8 cellular contexts compared by ENCODE assay signal in genomic region chr16:425082-425718, GRCh38. TPM values are rescaled to one million over a fixed set of nuclear protein-coding genes. Genes with fewer than 3 reads are reported as not detected.
DNase-seq lines count a peak whose midpoint lies in the region; ATAC-seq lines count a peak whose summit lies in the region.

A gene with protein sequence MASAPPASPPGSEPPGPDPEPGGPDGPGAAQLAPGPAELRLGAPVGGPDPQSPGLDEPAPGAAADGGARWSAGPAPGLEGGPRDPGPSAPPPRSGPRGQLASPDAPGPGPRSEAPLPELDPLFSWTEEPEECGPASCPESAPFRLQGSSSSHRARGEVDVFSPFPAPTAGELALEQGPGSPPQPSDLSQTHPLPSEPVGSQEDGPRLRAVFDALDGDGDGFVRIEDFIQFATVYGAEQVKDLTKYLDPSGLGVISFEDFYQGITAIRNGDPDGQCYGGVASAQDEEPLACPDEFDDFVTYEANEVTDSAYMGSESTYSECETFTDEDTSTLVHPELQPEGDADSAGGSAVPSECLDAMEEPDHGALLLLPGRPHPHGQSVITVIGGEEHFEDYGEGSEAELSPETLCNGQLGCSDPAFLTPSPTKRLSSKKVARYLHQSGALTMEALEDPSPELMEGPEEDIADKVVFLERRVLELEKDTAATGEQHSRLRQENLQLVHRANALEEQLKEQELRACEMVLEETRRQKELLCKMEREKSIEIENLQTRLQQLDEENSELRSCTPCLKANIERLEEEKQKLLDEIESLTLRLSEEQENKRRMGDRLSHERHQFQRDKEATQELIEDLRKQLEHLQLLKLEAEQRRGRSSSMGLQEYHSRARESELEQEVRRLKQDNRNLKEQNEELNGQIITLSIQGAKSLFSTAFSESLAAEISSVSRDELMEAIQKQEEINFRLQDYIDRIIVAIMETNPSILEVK (plus strand): TSS chr16:425649. CDS start chr16:426007, 358 bp downstream.

- no CpG with 5 or more reads among the region's 77 CpGs for WGBS in mesendoderm (ENCODE audit: extremely low coverage, insufficient coverage, low lambda C conversion rate)

- H3K18ac ChIP-seq in mesendoderm (ENCODE audit: low read length), result peak within 1 kb of the TSS; percentile 92

- no peak within 1 kb of the TSS for H4K8ac ChIP-seq in mesendoderm (ENCODE audit: low read depth, low read length)

- H3K4me1 ChIP-seq in mesendoderm (ENCODE audit: control insufficient read depth, low read depth, low read length), result no peaks in the 10 kb centered on the region

- H3K9ac ChIP-seq in mesendoderm (ENCODE audit: low read length), result peak within 1 kb of the TSS; percentile 78

- peak within 1 kb of the TSS; percentile 88 for H3K56ac ChIP-seq in mesendoderm (ENCODE audit: low read length)

- H3K36me3 Mint-ChIP-seq in effector memory CD8-positive, alpha-beta T cell (ENCODE audit: insufficient read depth), result peaks cover 19% of the 10 kb centered on the region

- H4K5ac ChIP-seq in mesendoderm (ENCODE audit: low read length), result no peak within 1 kb of the TSS

- peak within 1 kb of the TSS; percentile 75 for H3K4ac ChIP-seq in mesendoderm (ENCODE audit: low read depth, low read length)

- peak within 1 kb of the TSS; percentile 80 for H3K23ac ChIP-seq in mesendoderm (ENCODE audit: low read length)

- H3K36me3 ChIP-seq in mesendoderm (ENCODE audit: control insufficient read depth, insufficient read depth, low read length), result no peaks in the 10 kb centered on the region

- peak within 1 kb of the TSS; percentile 85 for H3K4me3 Mint-ChIP-seq in effector memory CD8-positive, alpha-beta T cell

- no peaks in the 10 kb centered on the region for H3K27me3 Mint-ChIP-seq in effector memory CD8-positive, alpha-beta T cell

- peaks cover 7% of the 10 kb centered on the region for H3K27me3 ChIP-seq in mesendoderm (ENCODE audit: insufficient read depth, low read length, poor library complexity)

- H3K4me1 Mint-ChIP-seq in effector memory CD8-positive, alpha-beta T cell (ENCODE audit: low read depth in 2 of 2), result peaks cover 24 to 39% of the 10 kb centered on the region in 2 donors

- H3K27ac ChIP-seq in mesendoderm (ENCODE audit: low read depth, low read length), result no peak within 1 kb of the TSS

- POLR2A ChIA-PET in activated CD8-positive, alpha-beta memory T cell treated with anti-CD3 and anti-CD28 coated beads for 36 hours (lab: Charles Lee), result interaction anchor here (0.7 to 1.0 kb wide), 3 partner anchors 11 to 33 kb away, joined by 3 read pairs; no protein-coding TSS in a partner anchor

- no peak within 1 kb of the TSS for H2BK120ac ChIP-seq in mesendoderm (ENCODE audit: low read depth, low read length)

- H3K9me3 Mint-ChIP-seq in effector memory CD8-positive, alpha-beta T cell, result no peaks in the 10 kb centered on the region

- peaks cover 11% of the 10 kb centered on the region for H3K79me1 ChIP-seq in mesendoderm (ENCODE audit: low read length)

- H3K4me2 ChIP-seq in mesendoderm (ENCODE audit: low read length), result peak within 1 kb of the TSS; percentile 96

- CTCF ChIA-PET in activated CD8-positive, alpha-beta memory T cell treated with anti-CD3 and anti-CD28 coated beads for 36 hours (lab: Charles Lee), result interaction anchor here (0.9 to 1.9 kb wide), 4 partner anchors 23 to 102 kb away, joined by 3 to 6 read pairs (median 4); partner anchors contain the start of genes CAPN15 and DECR2

- ATAC-seq in GM19328 (IDR thresholded peaks at IDR 0.05; ENCODE audit: unreplicated experiment), result peak; percentile 71
- peak; percentile 78 for ATAC-seq in HG03521 (IDR thresholded peaks at IDR 0.05; ENCODE audit: unreplicated experiment)
- peak; percentile 87 for ATAC-seq in effector memory CD8-positive, alpha-beta T cell (replicated peaks)

- peak within 1 kb of the TSS; percentile 45 for H3K4me3 ChIP-seq in mesendoderm (ENCODE audit: low read length)

- peaks cover 20% of the 10 kb centered on the region for H3K79me2 ChIP-seq in mesendoderm (ENCODE audit: control insufficient read depth, insufficient read depth, low read length)

- peak within 1 kb of the TSS; percentile 90 to 93 for H3K27ac Mint-ChIP-seq in effector memory CD8-positive, alpha-beta T cell

- DNase-seq in CD1c-positive myeloid dendritic cell (ENCODE audit: extremely low spot score) (peak; percentile 82), NCI-H82 (lab: John Stamatoyannopoulos, UW) (peak; percentile 89), mesendoderm (peak; percentile 85)
- peak; percentile 73 to 82 (median 78) for DNase-seq in effector memory CD8-positive, alpha-beta T cell
- DNase-seq in stimulated activated CD8-positive, alpha-beta memory T cell treated with anti-CD3 and anti-CD28 coated beads, Interleukin-15, amount 100 ng/mL, for 1 hour (ENCODE audit: low read depth), result peak; percentile 58

- H2AK5ac ChIP-seq in mesendoderm (ENCODE audit: low read length), result no peak within 1 kb of the TSS

- no peak within 1 kb of the TSS for H2BK15ac ChIP-seq in mesendoderm (replicated peaks; ENCODE audit: low read depth)

- no peak within 1 kb of the TSS for H2BK5ac ChIP-seq in mesendoderm (ENCODE audit: low read length)

RNA-seq across cellular contexts. Expression of the gene that starts here (rescaled TPM):
- total RNA-seq in activated CD8-positive, alpha-beta memory T cell treated with anti-CD3 and anti-CD28 coated beads for 36 hours, result 10 to 100 TPM; 28.2 to 29.3 TPM
- 14.0 TPM for polyA plus RNA-seq in mesendoderm (2013, experiment 1 of 2)
- polyA plus RNA-seq in mesendoderm (2013, experiment 2 of 2), result 14.5 TPM
